17 cellular contexts compared by ENCODE assay signal in genomic region chr15:40591310-40591845, GRCh38. TPM values are rescaled to one million over a fixed set of nuclear protein-coding genes. Genes with fewer than 3 reads are reported as not detected.
DNase-seq lines count a peak whose midpoint lies in the region.
"Had no signal": no experiment of that assay in that cellular context is flagged by ENCODE, and none has a peak within 500 bp of the region (broad histone marks: within the 10 kb centered on the region; RNA-seq: fewer than 3 reads in every experiment).

No MANE protein-coding gene starts in this region.

- H2BK15ac ChIP-seq in neuronal stem cell (ENCODE audit: low read length): no peak overlapping the region

- no peak overlapping the region for H2BK5ac ChIP-seq in neuronal stem cell (ENCODE audit: low read length)
- no peak overlapping the region for H2BK5ac ChIP-seq in trophoblast cell (ENCODE audit: low read depth, low read length, poor library complexity)

- H2AK5ac ChIP-seq in neuronal stem cell (ENCODE audit: low read depth, low read length): no peak overlapping the region
- H2AK5ac ChIP-seq in trophoblast cell (ENCODE audit: low read length): no peak overlapping the region

- peak overlapping the region; percentile 85 for H2AFZ ChIP-seq in neuronal stem cell (ENCODE audit: low read length)
- H2AFZ ChIP-seq in trophoblast cell (ENCODE audit: insufficient read depth, low read length, poor library complexity): no peak overlapping the region

- H3K79me2 ChIP-seq in trophoblast cell (ENCODE audit: control insufficient read depth, insufficient read depth, low read length, poor library complexity): peaks cover 5% of the 10 kb centered on the region

- H4K8ac ChIP-seq in neuronal stem cell (ENCODE audit: low read depth, low read length) (no peak overlapping the region), trophoblast cell (ENCODE audit: low read depth, low read length) (no peak overlapping the region)

- H3K36me3 ChIP-seq in HUES6 (ENCODE audit: control insufficient read depth, insufficient read depth, low read length) (no peaks in the 10 kb centered on the region), neuronal stem cell (replicated peaks in 1 of 2; ENCODE audit: control insufficient read depth in 2 of 2, insufficient read depth in 2 of 2, low read length in 2 of 2) (no peaks in the 10 kb centered on the region), trophoblast cell (ENCODE audit: control insufficient read depth in 1 of 2, insufficient read depth in 2 of 2, low read length in 2 of 2) (no peaks in the 10 kb centered on the region)
- H3K36me3 ChIP-seq: esophagus muscularis mucosa, thyroid gland had no signal

- no peak overlapping the region for H4K12ac ChIP-seq in trophoblast cell (ENCODE audit: low read depth, low read length)

- H3K4ac ChIP-seq in neuronal stem cell (ENCODE audit: low read length): no peak overlapping the region
- no peak overlapping the region for H3K4ac ChIP-seq in trophoblast cell (ENCODE audit: low read depth, low read length)

- H3K4me3 ChIP-seq in HUES6 (ENCODE audit: low read depth, low read length): peak overlapping the region; percentile 8; the same call in 1 of the 2 replicates
- no peak overlapping the region for H3K4me3 ChIP-seq in neuronal stem cell (ENCODE audit: low read length in 2 of 2)
- H3K4me3 ChIP-seq in trophoblast cell (ENCODE audit: low read depth, low read length): no peak overlapping the region
- H3K4me3 ChIP-seq: esophagus muscularis mucosa, thyroid gland had no signal

- no peak overlapping the region for H2BK12ac ChIP-seq in neuronal stem cell (ENCODE audit: low read length)
- no peak overlapping the region for H2BK12ac ChIP-seq in trophoblast cell (ENCODE audit: low read length)

- no peak overlapping the region for H3K4me2 ChIP-seq in neuronal stem cell (ENCODE audit: insufficient read depth, low read length, poor library complexity, severe bottlenecking)
- no peak overlapping the region for H3K4me2 ChIP-seq in trophoblast cell (ENCODE audit: low read length)
- H3K4me2 ChIP-seq: KMS-11, SK-N-SH had no signal

- H3K27ac ChIP-seq in HUES6 (ENCODE audit: low read depth, low read length): no peak overlapping the region
- H3K27ac ChIP-seq in neuronal stem cell (replicated peaks; ENCODE audit: low read length): no peak overlapping the region
- H3K27ac ChIP-seq in trophoblast cell (ENCODE audit: low read depth, low read length): no peak overlapping the region
- H3K27ac ChIP-seq: 22Rv1, esophagus muscularis mucosa, KMS-11, thyroid gland had no signal

- peak; percentile 24 for DNase-seq in NCI-H748 (lab: John Stamatoyannopoulos, UW; ENCODE audit: unreplicated experiment)
- no peak for DNase-seq in NCI-H748 treated with DMSO at 0.1 percent for 48 hours (lab: John Stamatoyannopoulos, UW)
- peak; percentile 7 for DNase-seq in cerebellar cortex (ENCODE audit: low spot score)
- no peak for DNase-seq in neuronal stem cell (ENCODE audit: low spot score)
- DNase-seq in stimulated activated naive CD4-positive, alpha-beta T cell treated with Interleukin-2 at 50 U/mL for 16 hours (lab: John Stamatoyannopoulos, UW): no peak
- no peak for DNase-seq in trophoblast cell
- no peak for DNase-seq in stimulated activated CD4-positive, alpha-beta T cell treated with anti-CD3 and anti-CD28 coated beads, Interleukin-1b, Interleukin-23, amount 100 ng/mL, for 48 hours
- DNase-seq: activated T-cell treated with anti-CD3 and anti-CD28 coated beads, Interleukin-2, amount 50 U/mL, for 1 hour; NCI-H1105; NCI-H446; SK-N-SH; stimulated activated CD4-positive, alpha-beta T cell treated with anti-CD3 and anti-CD28 coated beads, Interleukin-4, amount 100 ng/mL, for 4 hours; thyroid gland had no signal

- H3K23ac ChIP-seq in neuronal stem cell (ENCODE audit: low read depth, low read length, poor library complexity): no peak overlapping the region
- no peak overlapping the region for H3K23ac ChIP-seq in trophoblast cell (ENCODE audit: low read length)

- no peak overlapping the region for H3K14ac ChIP-seq in neuronal stem cell (ENCODE audit: low read length)
- H3K14ac ChIP-seq in trophoblast cell (ENCODE audit: low read length): no peak overlapping the region

- H3K9me3 ChIP-seq in HUES6 (ENCODE audit: control insufficient read depth, insufficient read depth, low read depth, low read length) (no peaks in the 10 kb centered on the region), neuronal stem cell (replicated peaks in 1 of 2; ENCODE audit: control insufficient read depth in 2 of 2, insufficient read depth in 1 of 2, low read depth in 1 of 2, low read length in 2 of 2) (no peaks in the 10 kb centered on the region), trophoblast cell (ENCODE audit: insufficient read depth, low read depth, low read length) (no peaks in the 10 kb centered on the region)
- H3K9me3 ChIP-seq: esophagus muscularis mucosa, SK-N-SH, thyroid gland had no signal

- peaks cover 14% of the 10 kb centered on the region for H3K4me1 ChIP-seq in HUES6 (ENCODE audit: control insufficient read depth, insufficient read depth, low read length)
- H3K4me1 ChIP-seq in neuronal stem cell (ENCODE audit: control insufficient read depth in 2 of 2, insufficient read depth in 1 of 2, low read depth in 1 of 2, low read length in 2 of 2): peaks cover 0 to 2% of the 10 kb centered on the region in 2 donors
- no peaks in the 10 kb centered on the region for H3K4me1 ChIP-seq in trophoblast cell (ENCODE audit: control insufficient read depth in 1 of 2, insufficient read depth in 2 of 2, low read length in 2 of 2)

- no CpG with 5 or more reads among the region's 10 CpGs for WGBS in neuronal stem cell (ENCODE audit: extremely low coverage in 2 of 2, insufficient read length in 2 of 2, insufficient replicate concordance in 1 of 2), 2 donors
- WGBS in trophoblast cell (ENCODE audit: extremely low coverage, insufficient coverage, insufficient read length): no CpG with 5 or more reads among the region's 10 CpGs

- H3K18ac ChIP-seq in neuronal stem cell (ENCODE audit: low read length): no peak overlapping the region
- no peak overlapping the region for H3K18ac ChIP-seq in trophoblast cell (ENCODE audit: low read length)

- H4K91ac ChIP-seq in neuronal stem cell (ENCODE audit: low read depth, low read length, poor library complexity): no peak overlapping the region
- no peak overlapping the region for H4K91ac ChIP-seq in trophoblast cell (ENCODE audit: low read depth, low read length)

- H2BK120ac ChIP-seq in neuronal stem cell (ENCODE audit: low read depth, low read length) (no peak overlapping the region), trophoblast cell (ENCODE audit: insufficient read depth, low read length, poor library complexity) (no peak overlapping the region)

- H3K27me3 ChIP-seq in HUES6 (ENCODE audit: control insufficient read depth, insufficient read depth, low read length) (no peaks in the 10 kb centered on the region), neuronal stem cell (ENCODE audit: control insufficient read depth in 3 of 3, insufficient read depth in 3 of 3, low read depth in 1 of 3, low read length in 3 of 3) (no peaks in the 10 kb centered on the region), trophoblast cell (ENCODE audit: insufficient read depth, low read length) (no peaks in the 10 kb centered on the region)
- H3K27me3 ChIP-seq: thyroid gland had no signal

- no peak overlapping the region for H3K9ac ChIP-seq in HUES6 (ENCODE audit: low read length)
- no peak overlapping the region for H3K9ac ChIP-seq in neuronal stem cell (ENCODE audit: low read depth, low read length, poor library complexity)
- H3K9ac ChIP-seq in trophoblast cell (ENCODE audit: low read length): no peak overlapping the region
- H3K9ac ChIP-seq: KMS-11, SK-N-SH had no signal

- no peaks in the 10 kb centered on the region for H3K79me1 ChIP-seq in neuronal stem cell (ENCODE audit: low read depth, low read length)
- peaks cover 3% of the 10 kb centered on the region for H3K79me1 ChIP-seq in trophoblast cell (ENCODE audit: low read length)

RNA-seq across cellular contexts. Expression of gene KNL1, which starts 2.7 kb away (rescaled TPM):
- polyA plus RNA-seq in neuronal stem cell (2013, experiment 1 of 2): 19.7 TPM
- polyA plus RNA-seq in neuronal stem cell (2013, experiment 2 of 2): 18.0 TPM
- polyA plus RNA-seq in trophoblast cell (2013): 10.1 and 11.0 TPM in 2 replicates

RNA-seq across cellular contexts. Expression of gene RPUSD2, which starts 22.3 kb away (rescaled TPM):
- 7.3 TPM for polyA plus RNA-seq in neuronal stem cell (2013, experiment 1 of 2)
- polyA plus RNA-seq in neuronal stem cell (2013, experiment 2 of 2): 7.1 TPM
- polyA plus RNA-seq in trophoblast cell (2013): 6.3 and 6.5 TPM in 2 replicates

RNA-seq across cellular contexts. Expression of gene CCDC32, which starts 26.5 kb away (rescaled TPM):
- polyA plus RNA-seq in neuronal stem cell (2013, experiment 1 of 2): 14.3 TPM
- 12.6 TPM for polyA plus RNA-seq in neuronal stem cell (2013, experiment 2 of 2)
- polyA plus RNA-seq in trophoblast cell (2013): 15.4 and 16.5 TPM in 2 replicates

Comparison
In these comparisons a context has a peak if more than half of its experiments do, and no peak if none do; other contexts are left out.
1. DNase-seq: peak in NCI-H748 (single experiment) and cerebellar cortex (single experiment); none in NCI-H748 treated with DMSO at 0.1 percent for 48 hours (single experiment), neuronal stem cell (single experiment), stimulated activated naive CD4-positive, alpha-beta T cell treated with Interleukin-2 at 50 U/mL for 16 hours (single experiment), trophoblast cell (0 of 2) and stimulated activated CD4-positive, alpha-beta T cell treated with anti-CD3 and anti-CD28 coated beads, Interleukin-1b, Interleukin-23, amount 100 ng/mL, for 48 hours (single experiment).